19 cellular contexts compared by ENCODE assay signal in genomic region chr3:59995563-59995962, GRCh38.
"Had no signal": no experiment of that assay in that cellular context is flagged by ENCODE, and none has a peak within 500 bp of the region (broad histone marks: within the 10 kb centered on the region; RNA-seq: fewer than 3 reads in every experiment).

No MANE protein-coding gene starts in this region.

- H3K27me3 ChIP-seq: colonic mucosa, esophagus squamous epithelium, pancreas, spleen, tibial nerve, uterus had no signal

- H3K27ac ChIP-seq: colonic mucosa, esophagus squamous epithelium, pancreas, spleen, tibial nerve, uterus had no signal

- ATAC-seq: left lobe of liver, sciatic nerve had no signal

- DNase-seq: activated CD4-positive, CD25-positive, alpha-beta regulatory T cell treated with anti-CD3 and anti-CD28 coated beads, Interleukin-2, amount 50 U/mL, for 72 hours; activated gamma-delta T cell; activated T-cell treated with anti-CD3 and anti-CD28 coated beads for 4 hours; central memory CD4-positive, alpha-beta T cell; colonic mucosa; effector CD4-positive, alpha-beta T cell; esophagus squamous epithelium; hippocampal formation; mammary epithelial cell; naive B cell; pancreas; spleen; stimulated activated CD4-positive, alpha-beta T cell treated with anti-CD3 and anti-CD28 coated beads, Interleukin-1b, Interleukin-23, amount 100 ng/mL, for 48 hours; SW 1271; T1000; uterus had no signal

- H3K27ac Mint-ChIP-seq: naive B cell had no signal

- H3K36me3 ChIP-seq: colonic mucosa, esophagus squamous epithelium, pancreas, spleen, tibial nerve, uterus had no signal

- H3K4me3 ChIP-seq: colonic mucosa, esophagus squamous epithelium, pancreas, spleen, tibial nerve, uterus had no signal

- H3K36me3 Mint-ChIP-seq: naive B cell had no signal

- H3K4me3 Mint-ChIP-seq: naive B cell had no signal

- H3K4me1 Mint-ChIP-seq: naive B cell had no signal

- H3K4me1 ChIP-seq: colonic mucosa, esophagus squamous epithelium, pancreas, spleen, tibial nerve, uterus had no signal

- H3K9me3 ChIP-seq: colonic mucosa, esophagus squamous epithelium, pancreas, spleen, tibial nerve, uterus had no signal
